Comparison of ENCODE assay signal across 20 cellular contexts in genomic region chrX:104852241-104852640, GRCh38.
DNase-seq lines count a peak whose midpoint lies in the region; ATAC-seq and TF ChIP-seq lines count a peak whose summit lies in the region.
"Had no signal": no experiment of that assay in that cellular context is flagged by ENCODE, and none has a peak within 500 bp of the region (broad histone marks: within the 10 kb centered on the region; RNA-seq: fewer than 3 reads in every experiment).

No MANE protein-coding gene starts in this region.

- no peak for ATAC-seq in GM23338
- ATAC-seq: CD8-positive, alpha-beta T cell had no signal

- no peak overlapping the region for H3K9ac ChIP-seq in HUES48 (ENCODE audit: low read depth, low read length)
- H3K9ac ChIP-seq in HUES64 (ENCODE audit: low read depth, low read length) = no peak overlapping the region
- H3K9ac ChIP-seq: BLaER1 treated with 17β-estradiol and CSF1 and Interleukin-3, amounts not matched to agents 10 nM and 100 nM had no signal

- H3F3A ChIP-seq in GM23338 (replicated peaks; ENCODE audit: low read depth) = no peaks in the 10 kb centered on the region

- H3K4me1 Mint-ChIP-seq in GM23338 (peaks cover 14% of the 10 kb centered on the region), mesothelial cell of epicardium (peaks cover 32% of the 10 kb centered on the region)
- H3K4me1 Mint-ChIP-seq: B cell had no signal

- H3K27ac Mint-ChIP-seq in GM23338 (no peak overlapping the region; the same call in 1 of the 2 replicates), mesothelial cell of epicardium (peak overlapping the region; percentile 84)
- H3K27ac Mint-ChIP-seq: B cell; CD4-positive, alpha-beta T cell; CD8-positive, alpha-beta T cell had no signal

- H3K36me3 Mint-ChIP-seq in GM23338 (ENCODE audit: low read depth) (no peaks in the 10 kb centered on the region), mesothelial cell of epicardium (no peaks in the 10 kb centered on the region)
- H3K36me3 Mint-ChIP-seq: CD8-positive, alpha-beta T cell had no signal

- no peak for TF ChIP-seq CTCF in GM23338 (conservative IDR thresholded peaks at IDR 0.05; ENCODE audit: low read depth in 2 of 2)
- TF ChIP-seq CTCF in mesothelial cell of epicardium (IDR thresholded peaks at IDR 0.05; ENCODE audit: unreplicated experiment) = no peak

- H4K20me1 ChIP-seq in GM23338 (replicated peaks; ENCODE audit: insufficient read depth) = no peaks in the 10 kb centered on the region
- H4K20me1 ChIP-seq: BLaER1 treated with 17β-estradiol and CSF1 and Interleukin-3, amounts not matched to agents 10 nM and 100 nM had no signal

- H3K4me3 ChIP-seq in GM23338 (no peak overlapping the region), HUES48 (ENCODE audit: low read depth, low read length) (no peak overlapping the region), HUES64 (ENCODE audit: low read length) (no peak overlapping the region)
- H3K4me3 ChIP-seq: BLaER1 treated with 17β-estradiol and CSF1 and Interleukin-3, amounts not matched to agents 10 nM and 100 nM had no signal

- no peak overlapping the region for H2AFZ ChIP-seq in GM23338

- no peaks in the 10 kb centered on the region for H3K79me2 ChIP-seq in GM23338 (replicated peaks; ENCODE audit: insufficient read depth)

- H3K9me3 ChIP-seq in HUES48 (ENCODE audit: control insufficient read depth, insufficient read depth, low read length) (no peaks in the 10 kb centered on the region), HUES64 (ENCODE audit: insufficient read depth, low read depth, low read length) (no peaks in the 10 kb centered on the region)
- H3K9me3 ChIP-seq: BLaER1 treated with 17β-estradiol and CSF1 and Interleukin-3, amounts not matched to agents 10 nM and 100 nM; Caco-2 had no signal

- H3K4me2 ChIP-seq in GM23338 = peak overlapping the region; percentile 62
- H3K4me2 ChIP-seq: BLaER1 treated with 17β-estradiol and CSF1 and Interleukin-3, amounts not matched to agents 10 nM and 100 nM had no signal

- H3K27me3 ChIP-seq in GM23338 (ENCODE audit: insufficient read depth) (no peaks in the 10 kb centered on the region), HUES48 (ENCODE audit: control insufficient read depth, insufficient read depth, low read length) (no peaks in the 10 kb centered on the region), HUES64 (ENCODE audit: insufficient read depth, low read length) (no peaks in the 10 kb centered on the region)
- H3K27me3 ChIP-seq: BLaER1 treated with 17β-estradiol and CSF1 and Interleukin-3, amounts not matched to agents 10 nM and 100 nM had no signal

- H3K9me2 ChIP-seq in GM23338 (ENCODE audit: insufficient read depth) = no peaks in the 10 kb centered on the region

- DNase-seq in GM23338 (ENCODE audit: low spot score) (no peak), mesothelial cell of epicardium (ENCODE audit: low spot score in 2 of 2, unreplicated experiment in 2 of 2) (no peak), DMS79 treated with DMSO at 0.1 percent for 48 hours (lab: John Stamatoyannopoulos, UW) (no peak), NCI-H1694 treated with DMSO at 0.1 percent for 48 hours (lab: John Stamatoyannopoulos, UW) (no peak), retina (no peak), NCI-H82 (lab: John Stamatoyannopoulos, UW) (no peak)
- DNase-seq: 8988T; AML-193; Caco-2; Calu3; CD4-positive, alpha-beta T cell; CD8-positive, alpha-beta T cell; DND-41; EL; GF-D8 had no signal

- H3K9me3 Mint-ChIP-seq in GM23338 (no peaks in the 10 kb centered on the region), mesothelial cell of epicardium (peaks cover 9% of the 10 kb centered on the region)
- H3K9me3 Mint-ChIP-seq: CD4-positive, alpha-beta T cell; CD8-positive, alpha-beta T cell had no signal

- H3K4me1 ChIP-seq in GM23338 (ENCODE audit: insufficient read depth) = peaks cover 15% of the 10 kb centered on the region; the same call in 1 of the 2 replicates
- H3K4me1 ChIP-seq in HUES48 (ENCODE audit: control insufficient read depth, insufficient read depth, low read length) = peaks cover 25% of the 10 kb centered on the region
- peaks cover 14% of the 10 kb centered on the region; the same call in 1 of the 2 replicates for H3K4me1 ChIP-seq in HUES64 (ENCODE audit: insufficient read depth, low read length)
- H3K4me1 ChIP-seq: BLaER1 treated with 17β-estradiol and CSF1 and Interleukin-3, amounts not matched to agents 10 nM and 100 nM; Caco-2 had no signal

- 80% methylated on average over 1 of the region's 1 CpG for WGBS in HUES64

- H3K36me3 ChIP-seq in GM23338 (ENCODE audit: insufficient read depth) (no peaks in the 10 kb centered on the region), HUES48 (ENCODE audit: control insufficient read depth, insufficient read depth, low read length) (no peaks in the 10 kb centered on the region), HUES64 (ENCODE audit: insufficient read depth, low read length) (no peaks in the 10 kb centered on the region)
- H3K36me3 ChIP-seq: BLaER1 treated with 17β-estradiol and CSF1 and Interleukin-3, amounts not matched to agents 10 nM and 100 nM had no signal

- no peak overlapping the region for H3K4me3 Mint-ChIP-seq in GM23338
- no peak overlapping the region for H3K4me3 Mint-ChIP-seq in mesothelial cell of epicardium
- H3K4me3 Mint-ChIP-seq: B cell; CD4-positive, alpha-beta T cell; CD8-positive, alpha-beta T cell had no signal

- H3K27ac ChIP-seq in GM23338 (ENCODE audit: low read depth) (0 out of 2 replicates have a peak overlapping the region, but pooled peaks have one; percentile 42), HUES48 (ENCODE audit: low read depth, low read length) (peak overlapping the region; percentile 31), HUES64 (ENCODE audit: low read depth, low read length) (peak overlapping the region; percentile 74; the same call in 1 of the 2 replicates)
- H3K27ac ChIP-seq: BLaER1 treated with 17β-estradiol and CSF1 and Interleukin-3, amounts not matched to agents 10 nM and 100 nM; C4-2B had no signal

- no peaks in the 10 kb centered on the region for H3K27me3 Mint-ChIP-seq in GM23338 (ENCODE audit: insufficient read depth, low read depth, poor library complexity)
- H3K27me3 Mint-ChIP-seq in mesothelial cell of epicardium (ENCODE audit: low read depth) = no peaks in the 10 kb centered on the region
- H3K27me3 Mint-ChIP-seq: B cell; CD4-positive, alpha-beta T cell had no signal

TF ChIP-seq in GM23338, 12 proteins besides CTCF, POLR2A, EP300 and RAD21 (continues in another document):
- TF ChIP-seq ZNF331 (CRISPR knock-in tag; IDR thresholded peaks at IDR 0.05; ENCODE audit: low read depth) = no peak
- TF ChIP-seq, protein P1, sequence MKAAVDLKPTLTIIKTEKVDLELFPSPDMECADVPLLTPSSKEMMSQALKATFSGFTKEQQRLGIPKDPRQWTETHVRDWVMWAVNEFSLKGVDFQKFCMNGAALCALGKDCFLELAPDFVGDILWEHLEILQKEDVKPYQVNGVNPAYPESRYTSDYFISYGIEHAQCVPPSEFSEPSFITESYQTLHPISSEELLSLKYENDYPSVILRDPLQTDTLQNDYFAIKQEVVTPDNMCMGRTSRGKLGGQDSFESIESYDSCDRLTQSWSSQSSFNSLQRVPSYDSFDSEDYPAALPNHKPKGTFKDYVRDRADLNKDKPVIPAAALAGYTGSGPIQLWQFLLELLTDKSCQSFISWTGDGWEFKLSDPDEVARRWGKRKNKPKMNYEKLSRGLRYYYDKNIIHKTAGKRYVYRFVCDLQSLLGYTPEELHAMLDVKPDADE (IDR thresholded peaks at IDR 0.05) = no peak
- no peak for TF ChIP-seq CREB1 (CRISPR knock-in tag; IDR thresholded peaks at IDR 0.05; ENCODE audit: low read depth)
- TF ChIP-seq ZNF114 (CRISPR knock-in tag; IDR thresholded peaks at IDR 0.05) = no peak
- no peak for TF ChIP-seq NANOG (IDR thresholded peaks at IDR 0.05; ENCODE audit: borderline replicate concordance)
- no peak for TF ChIP-seq STAT1 (IDR thresholded peaks at IDR 0.05; ENCODE audit: unreplicated experiment)
- no peak for TF ChIP-seq EZH2 (IDR thresholded peaks at IDR 0.05; ENCODE audit: low read depth, unreplicated experiment)
- TF ChIP-seq EZH2phosphoT487 (IDR thresholded peaks at IDR 0.05; ENCODE audit: unreplicated experiment) = no peak
- no peak for TF ChIP-seq POLR2AphosphoS5 (IDR thresholded peaks at IDR 0.05; ENCODE audit: low read depth)
- no peak for TF ChIP-seq REST (IDR thresholded peaks at IDR 0.05; ENCODE audit: unreplicated experiment)
